In the genomic region with DNA sequence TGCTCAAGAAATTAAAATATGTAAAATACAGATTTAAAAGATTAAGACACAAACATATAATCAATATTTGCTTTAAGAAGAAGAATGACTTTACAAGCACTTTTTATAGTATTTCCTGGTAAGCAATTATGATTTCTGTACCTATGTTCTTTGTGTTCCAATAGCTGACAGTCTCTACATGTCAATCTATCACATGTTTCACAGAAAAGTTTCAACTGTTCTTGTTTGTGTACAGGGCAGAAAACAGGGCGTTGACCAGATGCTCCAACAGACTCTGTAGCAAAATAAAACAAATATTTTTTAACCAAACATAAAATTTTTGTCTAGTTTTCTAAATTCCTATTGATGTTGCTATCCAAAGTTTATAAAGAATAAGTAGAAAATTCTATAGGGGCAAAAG, we compare ENCODE assay signal across 18 cellular contexts. TPM values are rescaled to one million over a fixed set of nuclear protein-coding genes. Genes with fewer than 3 reads are reported as not detected.
A peak's percentile ranks its signal among the peaks of the same experiment; 100 is the strongest.
DNase-seq lines count a peak whose midpoint lies in the region; ATAC-seq, FAIRE-seq and TF ChIP-seq lines count a peak whose summit lies in the region.
"Had no signal": no experiment of that assay in that cellular context is flagged by ENCODE, and none has a peak within 500 bp of the region (broad histone marks: within the 10 kb centered on the region; RNA-seq: fewer than 3 reads in every experiment).

No MANE protein-coding gene starts in this region.

- DNase-seq in LNCaP clone FGC (ENCODE audit: low read depth) (peak; percentile 84), fibroblast of villous mesenchyme (ENCODE audit: low read depth) (peak; percentile 10), GM19239 (ENCODE audit: insufficient read length, low spot score) (no peak)
- DNase-seq: 8988T; ACHN; BE2C; Caco-2; Calu3; CD4-positive, alpha-beta T cell; CD8-positive, alpha-beta T cell; DMS79 treated with DMSO at 0.1 percent for 48 hours; GF-D8 had no signal

- peak overlapping the region; percentile 73 for H3K27ac ChIP-seq in VCaP
- H3K27ac ChIP-seq: BLaER1 had no signal

- TF ChIP-seq CTCF in LNCaP clone FGC (IDR thresholded peaks at IDR 0.05; ENCODE audit: control insufficient read depth, extremely low read depth, insufficient read depth), result no peak
- TF ChIP-seq CTCF in VCaP (conservative IDR thresholded peaks at IDR 0.05), result no peak
- no peak for TF ChIP-seq CTCF in fibroblast of villous mesenchyme (IDR thresholded peaks at IDR 0.05; ENCODE audit: insufficient read depth, low read depth, low read length)

- no peak for ATAC-seq in HG03097 (IDR thresholded peaks at IDR 0.05; ENCODE audit: low FRiP score, unreplicated experiment)
- ATAC-seq: CD8-positive, alpha-beta T cell had no signal

- FAIRE-seq in GM19239 (lab: Jason Lieb, UNC), result no peak
- FAIRE-seq: A204.1, D721Med, GM12891 had no signal

- H3K4me3 ChIP-seq in LNCaP clone FGC (ENCODE audit: low read depth, low read length), result no peak overlapping the region
- no peak overlapping the region for H3K4me3 ChIP-seq in fibroblast of villous mesenchyme (ENCODE audit: low read depth, low read length)
- H3K4me3 ChIP-seq: BLaER1 had no signal

RNA-seq across cellular contexts. Expression of gene TRIM33, which starts 48.0 kb away (rescaled TPM):
- 34.5 and 36.3 TPM in 2 replicates for total RNA-seq in fibroblast of villous mesenchyme
